ENCODE assay signal across 8 cellular contexts in the genomic region with DNA sequence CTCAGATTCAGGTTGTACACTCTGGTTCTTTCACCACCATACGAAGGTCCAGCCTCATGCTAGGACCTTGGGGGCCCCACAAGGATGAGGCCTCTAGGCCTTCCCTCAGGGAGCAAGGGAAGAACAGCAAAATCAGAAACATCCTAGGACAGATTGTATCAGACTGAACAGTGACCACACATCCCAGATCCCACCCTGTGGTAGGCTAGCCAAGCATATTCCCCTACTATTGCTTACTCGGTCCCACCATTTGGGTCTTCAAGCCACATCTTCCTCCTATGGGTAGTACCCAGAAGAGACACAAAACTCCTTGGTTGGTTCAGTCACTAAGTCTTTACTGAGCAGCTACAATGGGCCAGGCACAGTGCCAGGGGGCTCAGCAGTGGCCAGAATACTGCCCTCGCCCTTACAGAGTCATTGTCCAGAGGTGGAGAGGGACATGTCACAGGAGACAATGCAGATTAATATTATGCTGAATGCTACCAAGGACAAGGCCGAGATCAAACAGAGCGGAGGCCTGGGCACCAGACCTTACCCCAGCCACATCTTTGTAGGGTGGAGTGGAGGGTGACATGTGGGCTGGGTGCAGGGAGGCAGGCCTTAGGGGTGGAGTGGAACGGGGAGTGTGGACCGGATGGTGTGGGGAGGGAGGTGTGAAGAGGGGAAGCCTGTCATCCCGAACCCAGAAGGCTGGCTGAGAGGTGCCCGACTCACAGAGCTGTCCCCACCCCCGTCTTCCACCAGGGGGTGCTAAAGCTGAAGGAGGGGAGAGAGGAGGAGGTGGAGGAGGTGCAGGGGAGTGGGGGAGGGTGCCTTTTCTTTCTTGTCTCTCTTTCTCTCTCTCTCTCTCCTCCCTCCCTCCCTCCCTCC. TPM values are rescaled to one million over a fixed set of nuclear protein-coding genes. Genes with fewer than 3 reads are reported as not detected.
DNase-seq lines count a peak whose midpoint lies in the region; ATAC-seq, FAIRE-seq and TF ChIP-seq lines count a peak whose summit lies in the region.

No MANE protein-coding gene starts in this region.

- H3K4me3 ChIP-seq in GM12864 (ENCODE audit: low read depth, low read length) (no peak overlapping the region), bronchial epithelial cell (ENCODE audit: low read depth, low read length) (no peak overlapping the region)

- H3K27me3 ChIP-seq in bronchial epithelial cell (ENCODE audit: control insufficient read depth, insufficient read depth, low read length), result no peaks in the 10 kb centered on the region

- DNase-seq in GM12864 (ENCODE audit: low read depth), result peak; percentile 50
- DNase-seq in NCI-H2196 (lab: John Stamatoyannopoulos, UW; ENCODE audit: unreplicated experiment), result peak; percentile 91
- DNase-seq in activated CD4-positive, CD25-positive, alpha-beta regulatory T cell (lab: John Stamatoyannopoulos, UW), result peak; percentile 76 to 82 (median 80)
- DNase-seq in bronchial epithelial cell (ENCODE audit: low read depth), result peak; percentile 59
- DNase-seq in left colon, result peak; percentile 85 to 87
- DNase-seq in stimulated activated CD4-positive, alpha-beta T cell treated with anti-CD3 and anti-CD28 coated beads, Interleukin-2, amount 100 ng/mL, for 48 hours, result peak; percentile 88

- no peaks in the 10 kb centered on the region for H3K36me3 ChIP-seq in bronchial epithelial cell (ENCODE audit: control insufficient read depth, insufficient read depth, low read length)

- ATAC-seq in HG02852 (IDR thresholded peaks at IDR 0.05; ENCODE audit: unreplicated experiment) (peak; percentile 62), left colon (peak; percentile 66), GM19324 (IDR thresholded peaks at IDR 0.05; ENCODE audit: low FRiP score, unreplicated experiment) (no peak)

- intact Hi-C loops in left colon (cut with DNase I, micrococcal nuclease), result no loop called here

- no peak for FAIRE-seq in bronchial epithelial cell (lab: Jason Lieb, UNC)

- peak; percentile 88 for TF ChIP-seq CTCF in GM12864 (IDR thresholded peaks at IDR 0.05; ENCODE audit: low read depth, low read length, missing control alignments)
- TF ChIP-seq CTCF in bronchial epithelial cell (IDR thresholded peaks at IDR 0.05; ENCODE audit: insufficient read depth, low read length, severe bottlenecking), result peak; percentile 89

RNA-seq across cellular contexts. Expression of a gene that starts 6.8 kb away (rescaled TPM):
- 70.6 and 95.6 TPM in 2 replicates for total RNA-seq in bronchial epithelial cell
- total RNA-seq in left colon, result 100 to 1,000 TPM; 184 to 186 TPM
